ENCODE assay signal across 1 cellular context in the genomic region with DNA sequence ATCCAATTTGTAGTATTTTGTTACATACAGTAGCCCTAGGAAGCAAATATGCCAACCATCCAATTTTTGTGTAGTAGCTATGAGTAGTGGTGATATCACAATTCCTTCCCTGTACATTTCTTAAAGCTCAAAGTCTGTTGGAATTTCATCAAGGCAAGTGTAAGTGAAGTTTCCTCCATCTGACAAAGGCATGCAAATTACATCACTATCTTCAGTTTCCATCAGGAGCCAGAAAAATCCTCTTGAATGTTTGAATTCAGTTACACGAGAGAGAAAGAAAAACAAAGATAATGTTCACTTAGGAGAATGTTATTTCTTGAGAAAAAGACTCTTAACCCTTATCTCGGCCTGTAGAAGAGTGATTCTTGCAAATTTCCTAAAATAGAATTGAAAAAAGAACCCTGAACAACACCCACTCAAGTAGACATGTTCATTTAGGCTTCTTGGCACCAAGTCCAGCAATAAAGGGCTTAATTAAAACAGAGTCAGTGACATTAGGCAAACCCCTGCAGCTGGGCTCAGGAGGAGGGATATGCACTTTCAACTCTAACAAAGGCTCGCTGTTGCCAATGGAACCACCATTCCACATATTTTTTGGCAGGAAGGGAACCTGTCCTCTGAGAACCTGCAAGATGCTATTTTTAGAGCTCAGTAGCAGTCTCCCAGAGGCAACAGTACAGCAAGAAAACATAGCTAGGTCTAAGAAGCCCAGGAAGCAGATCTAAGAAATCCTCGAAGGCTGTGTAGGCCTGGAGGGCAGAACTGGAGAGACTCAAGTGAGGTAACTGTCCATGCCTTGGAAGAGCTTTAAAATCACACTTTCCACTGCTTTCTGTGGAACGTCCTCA.
TF ChIP-seq lines count a peak whose summit lies in the region.

No MANE protein-coding gene starts in this region.

TF ChIP-seq in SK-N-SH, 30 proteins besides CTCF, POLR2A, EP300 and RAD21 (continued from another document):
- TF ChIP-seq, protein P1, sequence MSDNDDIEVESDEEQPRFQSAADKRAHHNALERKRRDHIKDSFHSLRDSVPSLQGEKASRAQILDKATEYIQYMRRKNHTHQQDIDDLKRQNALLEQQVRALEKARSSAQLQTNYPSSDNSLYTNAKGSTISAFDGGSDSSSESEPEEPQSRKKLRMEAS (IDR thresholded peaks at IDR 0.05; ENCODE audit: low read depth), result no peak
- TF ChIP-seq, protein P2, sequence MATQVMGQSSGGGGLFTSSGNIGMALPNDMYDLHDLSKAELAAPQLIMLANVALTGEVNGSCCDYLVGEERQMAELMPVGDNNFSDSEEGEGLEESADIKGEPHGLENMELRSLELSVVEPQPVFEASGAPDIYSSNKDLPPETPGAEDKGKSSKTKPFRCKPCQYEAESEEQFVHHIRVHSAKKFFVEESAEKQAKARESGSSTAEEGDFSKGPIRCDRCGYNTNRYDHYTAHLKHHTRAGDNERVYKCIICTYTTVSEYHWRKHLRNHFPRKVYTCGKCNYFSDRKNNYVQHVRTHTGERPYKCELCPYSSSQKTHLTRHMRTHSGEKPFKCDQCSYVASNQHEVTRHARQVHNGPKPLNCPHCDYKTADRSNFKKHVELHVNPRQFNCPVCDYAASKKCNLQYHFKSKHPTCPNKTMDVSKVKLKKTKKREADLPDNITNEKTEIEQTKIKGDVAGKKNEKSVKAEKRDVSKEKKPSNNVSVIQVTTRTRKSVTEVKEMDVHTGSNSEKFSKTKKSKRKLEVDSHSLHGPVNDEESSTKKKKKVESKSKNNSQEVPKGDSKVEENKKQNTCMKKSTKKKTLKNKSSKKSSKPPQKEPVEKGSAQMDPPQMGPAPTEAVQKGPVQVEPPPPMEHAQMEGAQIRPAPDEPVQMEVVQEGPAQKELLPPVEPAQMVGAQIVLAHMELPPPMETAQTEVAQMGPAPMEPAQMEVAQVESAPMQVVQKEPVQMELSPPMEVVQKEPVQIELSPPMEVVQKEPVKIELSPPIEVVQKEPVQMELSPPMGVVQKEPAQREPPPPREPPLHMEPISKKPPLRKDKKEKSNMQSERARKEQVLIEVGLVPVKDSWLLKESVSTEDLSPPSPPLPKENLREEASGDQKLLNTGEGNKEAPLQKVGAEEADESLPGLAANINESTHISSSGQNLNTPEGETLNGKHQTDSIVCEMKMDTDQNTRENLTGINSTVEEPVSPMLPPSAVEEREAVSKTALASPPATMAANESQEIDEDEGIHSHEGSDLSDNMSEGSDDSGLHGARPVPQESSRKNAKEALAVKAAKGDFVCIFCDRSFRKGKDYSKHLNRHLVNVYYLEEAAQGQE (IDR thresholded peaks at IDR 0.05; ENCODE audit: low read depth, low read length), result no peak
- no peak for TF ChIP-seq RFX5 (IDR thresholded peaks at IDR 0.05; ENCODE audit: low read length)
- TF ChIP-seq YY1 (IDR thresholded peaks at IDR 0.05; ENCODE audit: low read depth), result no peak
- no peak for TF ChIP-seq RCOR1 (IDR thresholded peaks at IDR 0.05; ENCODE audit: low read length)
- peak; percentile 51; the same call in 1 of the 2 replicates for TF ChIP-seq RXRA (IDR thresholded peaks at IDR 0.05; ENCODE audit: borderline replicate concordance, low read depth)
